ENCODE assay signal across 8 cellular contexts in the genomic region with DNA sequence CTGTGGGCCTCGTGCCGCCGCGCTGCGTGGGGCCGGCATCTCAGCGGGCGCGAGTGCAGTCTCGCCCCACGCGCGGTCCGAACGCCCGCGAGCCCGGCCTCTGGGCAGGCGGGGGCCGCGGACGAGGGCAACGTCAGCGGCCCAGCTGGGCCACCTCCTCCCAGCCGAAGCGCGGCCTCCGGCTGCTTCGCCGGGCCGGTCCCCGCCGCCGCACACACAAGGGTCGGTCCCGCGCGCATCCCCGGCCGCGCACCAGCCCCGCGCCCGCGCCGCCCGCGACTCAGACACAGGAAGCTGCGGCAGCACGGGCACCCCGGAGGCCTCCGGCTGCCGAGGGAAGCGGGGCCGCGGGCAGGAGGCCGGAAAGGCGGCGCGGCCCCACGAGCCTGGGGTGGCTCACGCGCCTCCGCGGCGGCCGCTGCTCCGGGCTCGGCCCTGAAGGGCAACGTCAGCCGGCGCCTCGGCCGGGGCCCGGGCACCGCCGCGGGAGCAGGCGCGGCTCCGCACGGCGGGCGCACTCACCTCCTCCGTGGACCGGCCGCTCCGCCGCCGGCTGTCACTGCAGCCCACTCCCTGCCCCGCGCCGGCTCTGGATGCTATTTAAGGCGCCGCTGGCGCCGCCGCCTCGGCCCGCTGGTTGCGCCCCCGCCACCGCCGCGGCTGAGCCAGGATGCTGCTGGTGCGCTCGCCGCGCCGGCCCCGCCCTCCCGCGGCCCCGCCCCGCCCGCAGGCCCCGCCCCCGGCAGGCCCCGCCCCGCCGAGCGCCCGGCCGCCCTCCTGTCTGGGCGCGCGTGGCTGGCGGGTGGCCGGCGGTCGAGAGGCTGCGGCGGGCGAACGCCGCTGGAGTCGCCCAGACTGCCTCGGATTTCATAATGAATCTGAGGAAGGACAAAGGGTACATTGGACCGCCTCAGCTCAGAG. TPM values are rescaled to one million over a fixed set of nuclear protein-coding genes. Genes with fewer than 3 reads are reported as not detected.
DNase-seq lines count a peak whose midpoint lies in the region; ATAC-seq and TF ChIP-seq lines count a peak whose summit lies in the region.

A gene with protein sequence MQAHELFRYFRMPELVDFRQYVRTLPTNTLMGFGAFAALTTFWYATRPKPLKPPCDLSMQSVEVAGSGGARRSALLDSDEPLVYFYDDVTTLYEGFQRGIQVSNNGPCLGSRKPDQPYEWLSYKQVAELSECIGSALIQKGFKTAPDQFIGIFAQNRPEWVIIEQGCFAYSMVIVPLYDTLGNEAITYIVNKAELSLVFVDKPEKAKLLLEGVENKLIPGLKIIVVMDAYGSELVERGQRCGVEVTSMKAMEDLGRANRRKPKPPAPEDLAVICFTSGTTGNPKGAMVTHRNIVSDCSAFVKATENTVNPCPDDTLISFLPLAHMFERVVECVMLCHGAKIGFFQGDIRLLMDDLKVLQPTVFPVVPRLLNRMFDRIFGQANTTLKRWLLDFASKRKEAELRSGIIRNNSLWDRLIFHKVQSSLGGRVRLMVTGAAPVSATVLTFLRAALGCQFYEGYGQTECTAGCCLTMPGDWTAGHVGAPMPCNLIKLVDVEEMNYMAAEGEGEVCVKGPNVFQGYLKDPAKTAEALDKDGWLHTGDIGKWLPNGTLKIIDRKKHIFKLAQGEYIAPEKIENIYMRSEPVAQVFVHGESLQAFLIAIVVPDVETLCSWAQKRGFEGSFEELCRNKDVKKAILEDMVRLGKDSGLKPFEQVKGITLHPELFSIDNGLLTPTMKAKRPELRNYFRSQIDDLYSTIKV (minus strand): TSS at position 575 of the 921 bp plus-strand sequence. CDS start 22,454 bp downstream, outside the sequence.

- no peaks in the 10 kb centered on the region for H4K20me1 ChIP-seq in fibroblast of lung (ENCODE audit: control insufficient read depth, extremely low read depth, insufficient read depth, low read length)

- H3K9me3 ChIP-seq in CD8-positive, alpha-beta T cell (ENCODE audit: low read length) = no peaks in the 10 kb centered on the region
- H3K9me3 ChIP-seq in Peyer's patch = no peaks in the 10 kb centered on the region
- H3K9me3 ChIP-seq in fibroblast of lung (ENCODE audit: control insufficient read depth, insufficient read depth, low read depth, low read length) = no peaks in the 10 kb centered on the region

- peak within 1 kb of the TSS; percentile 88 for H3K4me2 ChIP-seq in fibroblast of lung (ENCODE audit: extremely low read depth, insufficient read depth, low read length)

- peak within 1 kb of the TSS; percentile 72 for H3K9ac ChIP-seq in fibroblast of lung (ENCODE audit: insufficient read depth, low read length)

- peak within 1 kb of the TSS; percentile 54 for H3K27ac ChIP-seq in CD8-positive, alpha-beta T cell (ENCODE audit: low read depth, low read length)
- H3K27ac ChIP-seq in Peyer's patch = peak within 1 kb of the TSS; percentile 73 to 90 (median 79)
- H3K27ac ChIP-seq in fibroblast of lung (ENCODE audit: insufficient read depth, low read length) = peak within 1 kb of the TSS; percentile 6

- H3K36me3 ChIP-seq in CD8-positive, alpha-beta T cell (ENCODE audit: insufficient read depth, low read length) = no peaks in the 10 kb centered on the region
- H3K36me3 ChIP-seq in Peyer's patch = no peaks in the 10 kb centered on the region
- H3K36me3 ChIP-seq in fibroblast of lung (ENCODE audit: control insufficient read depth, insufficient read depth, low read length) = no peaks in the 10 kb centered on the region

- peaks cover 3% of the 10 kb centered on the region for H3K79me2 ChIP-seq in fibroblast of lung (ENCODE audit: control insufficient read depth, insufficient read depth, low read length)

- CTCF ChIA-PET in CD8-positive, alpha-beta T cell (lab: Charles Lee) = interaction anchor here (1.3 kb wide), 2 partner anchors 12 to 80 kb away, joined by 3 to 4 read pairs; no protein-coding TSS in a partner anchor

- no peak for TF ChIP-seq CTCF in CD8-positive, alpha-beta T cell (IDR thresholded peaks at IDR 0.05)
- peak in 3 of 6 experiments; percentile 26 to 35 (median 34) for TF ChIP-seq CTCF in Peyer's patch (IDR thresholded peaks at IDR 0.05)
- TF ChIP-seq CTCF in fibroblast of lung (conservative IDR thresholded peaks at IDR 0.05 in 1 of 2, IDR thresholded peaks at IDR 0.05 in 1 of 2; ENCODE audit: low read depth in 1 of 2, low read length in 2 of 2) = no peak
- TF ChIP-seq CTCF in natural killer cell (IDR thresholded peaks at IDR 0.05) = no peak

- peak; percentile 48 to 84 (median 71) for DNase-seq in CD8-positive, alpha-beta T cell
- DNase-seq in Peyer's patch (peak; percentile 82 to 91 (median 85)), activated T-helper 1 cell treated with Interleukin-2 at 50 U/mL for 16 hours (ENCODE audit: low read depth) (peak; percentile 68), fibroblast of lung (ENCODE audit: low read depth in 2 of 2) (peak; percentile 63 to 66), natural killer cell (peak; percentile 78)
- peak; percentile 80 for DNase-seq in stimulated activated naive CD8-positive, alpha-beta T cell treated with anti-CD3 and anti-CD28 coated beads, Interleukin-15, Interleukin-2, amounts not matched to agents 100 U/mL and 50 U/mL, for 24 hours

- peak; percentile 84 for ATAC-seq in CD8-positive, alpha-beta T cell
- ATAC-seq in GM19372 (IDR thresholded peaks at IDR 0.05; ENCODE audit: low read depth, unreplicated experiment) = peak; percentile 54
- ATAC-seq in HG03520 (IDR thresholded peaks at IDR 0.05; ENCODE audit: unreplicated experiment) = peak; percentile 52
- ATAC-seq in natural killer cell = peak; percentile 85 to 94 (median 86)
- peak; percentile 77 for ATAC-seq in stimulated activated naive CD8-positive, alpha-beta T cell treated with anti-CD3 and anti-CD28 coated beads, Interleukin-15, Interleukin-2, amounts not matched to agents 100 U/mL and 50 U/mL, for 24 hours

- peaks cover 39% of the 10 kb centered on the region for H3K4me1 Mint-ChIP-seq in CD8-positive, alpha-beta T cell (ENCODE audit: low read depth)
- peaks cover 24 to 27% of the 10 kb centered on the region in 2 donors for H3K4me1 Mint-ChIP-seq in natural killer cell

- peak within 1 kb of the TSS; percentile 90 for H3K27ac Mint-ChIP-seq in CD8-positive, alpha-beta T cell
- peak within 1 kb of the TSS; percentile 89 to 93 for H3K27ac Mint-ChIP-seq in natural killer cell

- peak within 1 kb of the TSS; percentile 91 for H3K4me3 Mint-ChIP-seq in CD8-positive, alpha-beta T cell
- peak within 1 kb of the TSS; percentile 96 for H3K4me3 Mint-ChIP-seq in natural killer cell

- POLR2A ChIA-PET in CD8-positive, alpha-beta T cell (lab: Charles Lee) = interaction anchor here (1.2 kb wide), 2 partner anchors 92 to 176 kb away, joined by 4 to 8 read pairs; a partner anchor contains a TSS

- H3K36me3 Mint-ChIP-seq in CD8-positive, alpha-beta T cell = peaks cover 3% of the 10 kb centered on the region
- H3K36me3 Mint-ChIP-seq in natural killer cell = no peaks in the 10 kb centered on the region

- no peaks in the 10 kb centered on the region for H3K9me3 Mint-ChIP-seq in CD8-positive, alpha-beta T cell
- H3K9me3 Mint-ChIP-seq in natural killer cell = no peaks in the 10 kb centered on the region

- TF ChIP-seq POLR2A in Peyer's patch (IDR thresholded peaks at IDR 0.05) = no peak

- no peaks in the 10 kb centered on the region for H3K27me3 ChIP-seq in CD8-positive, alpha-beta T cell (ENCODE audit: insufficient read depth, low read length)
- H3K27me3 ChIP-seq in Peyer's patch = no peaks in the 10 kb centered on the region
- no peaks in the 10 kb centered on the region for H3K27me3 ChIP-seq in fibroblast of lung (ENCODE audit: control insufficient read depth, insufficient read depth, low read length)

- no peaks in the 10 kb centered on the region for H3K27me3 Mint-ChIP-seq in CD8-positive, alpha-beta T cell (ENCODE audit: low read depth)
- H3K27me3 Mint-ChIP-seq in natural killer cell (ENCODE audit: low read depth in 2 of 2) = peaks cover 9 to 12% of the 10 kb centered on the region in 2 donors

- H2AFZ ChIP-seq in fibroblast of lung (ENCODE audit: low read length) = peak within 1 kb of the TSS; percentile 80

- intact Hi-C loops in CD8-positive, alpha-beta T cell (cut with DNase I, micrococcal nuclease) = loop anchor here (1.0 to 10.0 kb wide), 24 partner anchors 33 to 1911 kb away; a partner anchor contains a TSS
- intact Hi-C loops in natural killer cell (cut with micrococcal nuclease) = loop anchor here (5.0 kb wide), 1 partner anchor 93 kb away; a partner anchor contains a TSS

- H3K4me3 ChIP-seq in CD8-positive, alpha-beta T cell (ENCODE audit: low read depth, low read length) = peak within 1 kb of the TSS; percentile 78
- H3K4me3 ChIP-seq in Peyer's patch (peak within 1 kb of the TSS; percentile 49 to 93 (median 84)), fibroblast of lung (replicated peaks in 1 of 4; ENCODE audit: control extremely low read depth in 1 of 4, insufficient read depth in 1 of 4, low read depth in 3 of 4, low read length in 4 of 4) (peak within 1 kb of the TSS; percentile 55 to 79 (median 66))

- H3K4me1 ChIP-seq in CD8-positive, alpha-beta T cell (ENCODE audit: insufficient read depth, low read length) = peaks cover 22% of the 10 kb centered on the region
- H3K4me1 ChIP-seq in Peyer's patch = peaks cover 0 to 16% (median 0%) of the 10 kb centered on the region in 4 donors
- H3K4me1 ChIP-seq in fibroblast of lung (ENCODE audit: control insufficient read depth, extremely low read depth, insufficient read depth, low read length) = peaks cover 4% of the 10 kb centered on the region

RNA-seq across cellular contexts. Expression of the gene that starts here (rescaled TPM):
- total RNA-seq in CD8-positive, alpha-beta T cell = 10 to 100 TPM; 18.4 to 21.3 TPM
- total RNA-seq in Peyer's patch (10 to 100 TPM; 14.9 to 23.1 (median 18.1) TPM), fibroblast of lung (24.4 and 30.1 TPM in 2 replicates), natural killer cell (10 to 100 TPM; 13.2 to 43.1 (median 13.3) TPM)
- 15.4 and 22.5 TPM in 2 replicates for polyA plus RNA-seq in fibroblast of lung
- polyA plus RNA-seq in fibroblast of lung (2012) = 14.2 and 22.5 TPM in 2 replicates
- 34.8 and 49.1 TPM in 2 replicates for polyA minus RNA-seq in fibroblast of lung (ENCODE audit: low replicate concordance)

Comparison
In these comparisons a context has a peak if more than half of its experiments do, and no peak if none do; other contexts are left out.
1. Peak in every context shown above with its lines: DNase-seq, ATAC-seq, H3K4me3 ChIP-seq and H3K27ac ChIP-seq.
2. H3K27ac ChIP-seq: peak in every context shown above with its lines; median percentile 79 in Peyer's patch; 54 in CD8-positive, alpha-beta T cell; 6 in fibroblast of lung.